ENCODE assay signal across 8 cellular contexts in the genomic region with DNA sequence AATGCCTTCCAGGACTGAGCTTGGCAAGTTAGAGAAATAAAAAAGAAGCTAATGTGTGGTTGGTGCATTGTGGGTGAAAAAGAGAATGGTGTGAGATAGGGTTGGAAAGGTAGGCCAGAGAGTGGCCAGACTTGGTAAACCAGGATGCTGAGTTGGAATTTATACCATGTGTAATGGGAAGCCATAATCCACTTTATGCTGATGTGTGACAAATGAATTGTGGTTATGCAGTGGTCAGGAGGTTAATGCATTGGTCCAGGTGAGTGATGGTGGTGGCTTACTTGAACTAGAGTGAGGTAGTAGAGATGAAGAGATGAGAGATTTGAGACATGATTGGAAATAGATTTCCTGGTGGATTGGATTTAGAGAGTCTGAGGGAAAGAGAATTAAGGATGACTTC. TPM values are rescaled to one million over a fixed set of nuclear protein-coding genes. Genes with fewer than 3 reads are reported as not detected.
DNase-seq lines count a peak whose midpoint lies in the region; ATAC-seq, FAIRE-seq and TF ChIP-seq lines count a peak whose summit lies in the region.
"Had no signal": no experiment of that assay in that cellular context is flagged by ENCODE, and none has a peak within 500 bp of the region (broad histone marks: within the 10 kb centered on the region; RNA-seq: fewer than 3 reads in every experiment).

No MANE protein-coding gene starts in this region.

- H4K20me1 ChIP-seq in MM.1S (ENCODE audit: insufficient read depth, low read length) = no peaks in the 10 kb centered on the region

- H3K27me3 ChIP-seq in MM.1S (replicated peaks; ENCODE audit: insufficient read depth, low read length) (no peaks in the 10 kb centered on the region), bronchial epithelial cell (ENCODE audit: control insufficient read depth, insufficient read depth, low read length) (no peaks in the 10 kb centered on the region)

- peak overlapping the region; percentile 100; the same call in 1 of the 2 replicates for H3K27ac ChIP-seq in MM.1S (ENCODE audit: low read length)

- peak overlapping the region; percentile 96 for H3K4me3 Mint-ChIP-seq in neural crest cell

- no peak for TF ChIP-seq CTCF in MM.1S (IDR thresholded peaks at IDR 0.05; ENCODE audit: low read length)
- TF ChIP-seq CTCF in bronchial epithelial cell (IDR thresholded peaks at IDR 0.05; ENCODE audit: insufficient read depth, low read length, severe bottlenecking) = no peak
- TF ChIP-seq CTCF in neural crest cell (conservative IDR thresholded peaks at IDR 0.05) = no peak
- TF ChIP-seq CTCF in GM13977 (IDR thresholded peaks at IDR 0.05; ENCODE audit: extremely low read depth, insufficient read depth, missing control alignments) = no peak

- H3K27me3 Mint-ChIP-seq in neural crest cell (ENCODE audit: low read depth) = no peaks in the 10 kb centered on the region

- DNase-seq in MM.1S (peak; percentile 27), bronchial epithelial cell (ENCODE audit: low read depth) (no peak), neural crest cell (ENCODE audit: low read depth, low spot score) (no peak), SK-N-DZ (ENCODE audit: low spot score) (no peak), GM13977 (ENCODE audit: low spot score) (no peak)
- DNase-seq: NCI-H526 had no signal

- H3K4me3 ChIP-seq in GM08714 (ENCODE audit: low read length) = peak overlapping the region; percentile 86
- peak overlapping the region; percentile 89 for H3K4me3 ChIP-seq in MM.1S (ENCODE audit: low read length)
- H3K4me3 ChIP-seq in bronchial epithelial cell (ENCODE audit: low read depth, low read length) = peak overlapping the region; percentile 87

- H3K79me2 ChIP-seq in MM.1S (ENCODE audit: low read length) = peaks cover 56% of the 10 kb centered on the region

- in situ Hi-C loops in GM13977 (cut with MboI; ENCODE audit: low pct_unique_long_range_greater_than_20kb, low sequenced_read_pairs, unreplicated experiment) = no loop called here

- H3K27ac Mint-ChIP-seq in neural crest cell (ENCODE audit: unreplicated experiment) = no peak overlapping the region

- no peaks in the 10 kb centered on the region for H3K9me3 ChIP-seq in MM.1S (replicated peaks; ENCODE audit: insufficient read depth, low read length)

- peak; percentile 70 for FAIRE-seq in bronchial epithelial cell (lab: Jason Lieb, UNC)

- peaks cover 3% of the 10 kb centered on the region for H3K36me3 Mint-ChIP-seq in neural crest cell (ENCODE audit: low read depth)

- ATAC-seq in GM18907 (IDR thresholded peaks at IDR 0.05; ENCODE audit: unreplicated experiment) = no peak

- H3K36me3 ChIP-seq in MM.1S (replicated peaks; ENCODE audit: insufficient read depth, low read length) (peaks cover 3% of the 10 kb centered on the region; the same call in 1 of the 2 replicates), bronchial epithelial cell (ENCODE audit: control insufficient read depth, insufficient read depth, low read length) (peaks cover 11% of the 10 kb centered on the region)

- H3K9me2 ChIP-seq in MM.1S (replicated peaks; ENCODE audit: insufficient read depth, low read length) = no peaks in the 10 kb centered on the region

- H3K9me3 Mint-ChIP-seq in neural crest cell = no peaks in the 10 kb centered on the region

- H3K9ac ChIP-seq in MM.1S (ENCODE audit: low read length) = peak overlapping the region; percentile 100

- peak overlapping the region; percentile 68 for H3K4me2 ChIP-seq in MM.1S (ENCODE audit: low read depth, low read length)

- peaks cover 24% of the 10 kb centered on the region for H3F3A ChIP-seq in MM.1S (ENCODE audit: insufficient read depth, low read length)

- peaks cover 24% of the 10 kb centered on the region for H3K4me1 Mint-ChIP-seq in neural crest cell

- no peak overlapping the region for H2AFZ ChIP-seq in MM.1S (ENCODE audit: low read length)

- peaks cover 13% of the 10 kb centered on the region for H3K4me1 ChIP-seq in MM.1S (ENCODE audit: low read length)

RNA-seq across cellular contexts. Expression of a gene that starts 1.0 kb away (rescaled TPM):
- total RNA-seq in bronchial epithelial cell (5.8 and 9.5 TPM in 2 replicates), neural crest cell (201 and 217 TPM in 2 replicates)
- polyA plus RNA-seq in SK-N-DZ (2014; cell fraction: cytosol; rRNA removed) = 102 and 111 TPM in 2 replicates
- 190 and 219 TPM in 2 replicates for polyA plus RNA-seq in SK-N-DZ (2014; cell fraction: nucleus; rRNA removed)

RNA-seq across cellular contexts. Expression of a gene that starts 2.2 kb away (rescaled TPM):
- 2.9 and 5.6 TPM in 2 replicates for total RNA-seq in bronchial epithelial cell
- 39.7 and 44.8 TPM in 2 replicates for total RNA-seq in neural crest cell
- 5.4 and 7.0 TPM in 2 replicates for polyA plus RNA-seq in SK-N-DZ (2014; cell fraction: cytosol; rRNA removed)
- polyA plus RNA-seq in SK-N-DZ (2014; cell fraction: nucleus; rRNA removed) = 40.0 and 68.4 TPM in 2 replicates

RNA-seq across cellular contexts. Expression of a gene that starts 38.4 kb away (rescaled TPM):
- 11.1 and 11.8 TPM in 2 replicates for total RNA-seq in bronchial epithelial cell
- 48.5 and 51.0 TPM in 2 replicates for total RNA-seq in neural crest cell
- 26.8 and 33.0 TPM in 2 replicates for polyA plus RNA-seq in SK-N-DZ (2014; cell fraction: cytosol; rRNA removed)
- 51.2 and 54.4 TPM in 2 replicates for polyA plus RNA-seq in SK-N-DZ (2014; cell fraction: nucleus; rRNA removed)

RNA-seq across cellular contexts. Expression of a gene that starts 39.7 kb away (rescaled TPM):
- 0.64 and 1.6 TPM in 2 replicates for total RNA-seq in bronchial epithelial cell
- total RNA-seq in neural crest cell = 176 and 186 TPM in 2 replicates
- polyA plus RNA-seq in SK-N-DZ (2014; cell fraction: cytosol; rRNA removed) = 408 and 427 TPM in 2 replicates
- 463 and 597 TPM in 2 replicates for polyA plus RNA-seq in SK-N-DZ (2014; cell fraction: nucleus; rRNA removed)

RNA-seq across cellular contexts. Expression of a gene that starts 45.1 kb away (rescaled TPM):
- total RNA-seq in bronchial epithelial cell = 0.26 and 0.38 TPM in 2 replicates
- 2.3 and 3.5 TPM in 2 replicates for total RNA-seq in neural crest cell
- 3.2 and 3.8 TPM in 2 replicates for polyA plus RNA-seq in SK-N-DZ (2014; cell fraction: cytosol; rRNA removed)
- 5.0 and 15.4 TPM in 2 replicates for polyA plus RNA-seq in SK-N-DZ (2014; cell fraction: nucleus; rRNA removed)

Comparison
In these comparisons a context has a peak if more than half of its experiments do, and no peak if none do; other contexts are left out.
1. RNA of a gene that starts 1.0 kb away (total RNA-seq): 201 to 217 TPM in neural crest cell; 5.8 to 9.5 TPM in bronchial epithelial cell; every median in the first group is over 10 times any median in the second.
2. Peak in every context shown above with its lines, with median percentiles within 50 percentile points of each other: H3K4me3 ChIP-seq.